Comparison of ENCODE assay signal across 12 cellular contexts in genomic region chr10:30453764-30454527, GRCh38. TPM values are rescaled to one million over a fixed set of nuclear protein-coding genes. Genes with fewer than 3 reads are reported as not detected.
A peak's percentile ranks its signal among the peaks of the same experiment; 100 is the strongest.
DNase-seq lines count a peak whose midpoint lies in the region; ATAC-seq and TF ChIP-seq lines count a peak whose summit lies in the region.
"Had no signal": no experiment of that assay in that cellular context is flagged by ENCODE, and none has a peak within 500 bp of the region (broad histone marks: within the 10 kb centered on the region; RNA-seq: fewer than 3 reads in every experiment).

No MANE protein-coding gene starts in this region.

- no peak for DNase-seq in stimulated activated effector memory CD8-positive, alpha-beta T cell treated with anti-CD3 and anti-CD28 coated beads, Interleukin-12 subunit alpha, Interleukin-12 subunit beta, amount 100 ng/mL, for 72 hours (ENCODE audit: low spot score in 2 of 2)
- DNase-seq in omental fat pad (ENCODE audit: low spot score) (no peak), NCI-H146 treated with DMSO at 0.1 percent for 48 hours (lab: John Stamatoyannopoulos, UW; ENCODE audit: unreplicated experiment) (no peak), head of caudate nucleus (no peak)
- no peak for DNase-seq in activated T-cell treated with anti-CD3 and anti-CD28 coated beads, Interleukin-2, amount 50 U/mL, for 1 hour
- DNase-seq: activated CD4-positive, CD25-positive, alpha-beta regulatory T cell treated with anti-CD3 and anti-CD28 coated beads, Interleukin-2, amount 50 U/mL, for 72 hours; DMS153; NCI-H187; stimulated activated naive CD8-positive, alpha-beta T cell treated with anti-CD3 and anti-CD28 coated beads, Interleukin-15, Interleukin-2, amounts not matched to agents 100 U/mL and 50 U/mL, for 24 hours had no signal

- peaks cover 28 to 56% of the 10 kb centered on the region in 2 experiments for H3K36me3 ChIP-seq in HEK293 (ENCODE audit: control insufficient read depth in 2 of 2, insufficient read depth in 1 of 2, low read length in 2 of 2)

- no peak overlapping the region for H3K4me3 Mint-ChIP-seq in stimulated activated effector memory CD8-positive, alpha-beta T cell treated with anti-CD3 and anti-CD28 coated beads, Interleukin-12 subunit alpha, Interleukin-12 subunit beta, amount 100 ng/mL, for 72 hours

- H3K9me3 ChIP-seq in HEK293 (ENCODE audit: control insufficient read depth, insufficient read depth, low read depth, low read length) = no peaks in the 10 kb centered on the region

- no peaks in the 10 kb centered on the region for H3K27me3 ChIP-seq in layer of hippocampus (ENCODE audit: control insufficient read depth, insufficient read depth, low read length)

- no peaks in the 10 kb centered on the region for H3K4me1 ChIP-seq in HEK293 (ENCODE audit: control insufficient read depth, insufficient read depth, low read length)

- peak overlapping the region; percentile 77 for H3K27ac Mint-ChIP-seq in stimulated activated effector memory CD8-positive, alpha-beta T cell treated with anti-CD3 and anti-CD28 coated beads, Interleukin-12 subunit alpha, Interleukin-12 subunit beta, amount 100 ng/mL, for 72 hours

- CTCF ChIA-PET in HEK293 (lab: Yijun Ruan, JAX) = interaction anchor here (1.0 kb wide), 1 partner anchor 40 kb away, joined by 4 read pairs; no protein-coding TSS in a partner anchor

- WGBS in adipose tissue, 3 donors = 86 to 88% (median 87%) methylated on average over 6 of the region's 6 CpGs

- ATAC-seq in stimulated activated effector memory CD8-positive, alpha-beta T cell treated with anti-CD3 and anti-CD28 coated beads, Interleukin-12 subunit alpha, Interleukin-12 subunit beta, amount 100 ng/mL, for 72 hours = no peak
- ATAC-seq in omental fat pad (ENCODE audit: low FRiP score) = no peak
- ATAC-seq: stimulated activated naive CD8-positive, alpha-beta T cell treated with anti-CD3 and anti-CD28 coated beads, Interleukin-15, Interleukin-2, amounts not matched to agents 100 U/mL and 50 U/mL, for 24 hours had no signal

- POLR2A ChIA-PET in HEK293 (lab: Yijun Ruan, JAX) = no interaction called here

- intact Hi-C loops in head of caudate nucleus (cut with DNase I) = no loop called here

- no peak overlapping the region for H3K27ac ChIP-seq in HEK293 (ENCODE audit: extremely low read depth, low read depth, low read length)
- peak overlapping the region; percentile 43 for H3K27ac ChIP-seq in adipose tissue (ENCODE audit: low read depth, low read length)
- H3K27ac ChIP-seq in layer of hippocampus (ENCODE audit: low read depth, low read length) = peak overlapping the region; percentile 62

- TF ChIP-seq CTCF in HEK293 (tag by site-specific recombination; IDR thresholded peaks at IDR 0.05) (no peak), omental fat pad (IDR thresholded peaks at IDR 0.05) (no peak)

- H3K36me3 Mint-ChIP-seq in stimulated activated effector memory CD8-positive, alpha-beta T cell treated with anti-CD3 and anti-CD28 coated beads, Interleukin-12 subunit alpha, Interleukin-12 subunit beta, amount 100 ng/mL, for 72 hours = peaks cover 100% of the 10 kb centered on the region

- H3K4me1 Mint-ChIP-seq in stimulated activated effector memory CD8-positive, alpha-beta T cell treated with anti-CD3 and anti-CD28 coated beads, Interleukin-12 subunit alpha, Interleukin-12 subunit beta, amount 100 ng/mL, for 72 hours = peaks cover 40% of the 10 kb centered on the region

- no peaks in the 10 kb centered on the region for H3K9me3 Mint-ChIP-seq in stimulated activated effector memory CD8-positive, alpha-beta T cell treated with anti-CD3 and anti-CD28 coated beads, Interleukin-12 subunit alpha, Interleukin-12 subunit beta, amount 100 ng/mL, for 72 hours

- no peak overlapping the region for H3K4me3 ChIP-seq in HEK293 (ENCODE audit: low read depth, low read length)

TF ChIP-seq in HEK293, 187 proteins besides CTCF, POLR2A, EP300 and RAD21:
- TF ChIP-seq ZBTB26 (tag by site-specific recombination; optimal IDR thresholded peaks at IDR 0.05) (no peak), ZNF121 (tag by site-specific recombination; IDR thresholded peaks at IDR 0.05) (peak; percentile 69; the same call in 1 of the 2 replicates), ZNF366 (tag by site-specific recombination; conservative IDR thresholded peaks at IDR 0.05) (peak; percentile 79)

RNA-seq across cellular contexts. Expression of gene MAP3K8, which starts 20.0 kb away (rescaled TPM):
- polyA plus RNA-seq in adipose tissue = 100 to 1,000 TPM in 1 of 3 donors, 10 to 100 TPM in 1, 1 to 10 TPM in 1; 4.9 to 111 (median 45.0) TPM
- total RNA-seq in omental fat pad = 100 to 1,000 TPM in 2 of 4 donors, 10 to 100 TPM in 2; 52.3 to 113 (median 78.9) TPM
